8 cellular contexts compared by ENCODE assay signal in genomic region chr13:106568225-106569003, GRCh38. TPM values are rescaled to one million over a fixed set of nuclear protein-coding genes. Genes with fewer than 3 reads are reported as not detected.
DNase-seq lines count a peak whose midpoint lies in the region; ATAC-seq and TF ChIP-seq lines count a peak whose summit lies in the region.

No MANE protein-coding gene starts in this region.

- H3K4me3 ChIP-seq in prostate gland = peak overlapping the region; percentile 88

- ATAC-seq in Right ventricle myocardium inferior (peak; percentile 1), left ventricle myocardium superior (no peak), HG02973 (IDR thresholded peaks at IDR 0.05; ENCODE audit: unreplicated experiment) (peak; percentile 6)

- no peaks in the 10 kb centered on the region for H3K9me3 ChIP-seq in prostate gland

- H3K36me3 ChIP-seq in prostate gland = no peaks in the 10 kb centered on the region

- intact Hi-C loops in Right ventricle myocardium inferior (cut with DNase I) (no loop called here), left ventricle myocardium superior (cut with micrococcal nuclease) (no loop called here), prostate gland (cut with DNase I) (no loop called here)

- no peak for TF ChIP-seq CTCF in prostate gland (IDR thresholded peaks at IDR 0.05)

- 17% methylated on average over 19 of the region's 19 CpGs for whole genome bisulfite sequencing in prostate gland

- H3K27me3 ChIP-seq in prostate gland (replicated peaks; ENCODE audit: insufficient read depth) = no peaks in the 10 kb centered on the region

- H3K4me1 ChIP-seq in prostate gland (replicated peaks) = peaks cover 7% of the 10 kb centered on the region

- TF ChIP-seq POLR2A in erythroblast (IDR thresholded peaks at IDR 0.05; ENCODE audit: low read length) (peak; percentile 77), prostate gland (IDR thresholded peaks at IDR 0.05) (no peak)

- H3K27ac ChIP-seq in prostate gland = peak overlapping the region; percentile 97 to 98

- DNase-seq in Right ventricle myocardium inferior (ENCODE audit: missing footprints) (no peak), left ventricle myocardium superior (no peak), SIG-M5 treated with dmso at 0.1 percent for 504 hours (lab: John Stamatoyannopoulos, UW; ENCODE audit: unreplicated experiment) (peak; percentile 77), erythroblast (lab: John Stamatoyannopoulos, UW) (peak in 1 of 2 experiments; percentile 31), prostate gland (ENCODE audit: low spot score) (no peak), NCI-H2107 (lab: John Stamatoyannopoulos, UW) (no peak)
- DNase-seq in effector CD4-positive, alpha-beta T cell = no peak

RNA-seq across cellular contexts. Expression of gene ARGLU1, which starts 0.5 kb away (rescaled TPM):
- total RNA-seq in Right ventricle myocardium inferior = 26.0 TPM
- 32.4 TPM for total RNA-seq in left ventricle myocardium superior
- 10 to 100 TPM; 52.1 to 95.9 TPM for total RNA-seq in prostate gland

RNA-seq across cellular contexts. Expression of gene EFNB2, which starts 33.0 kb away (rescaled TPM):
- total RNA-seq in Right ventricle myocardium inferior = 9.6 TPM
- total RNA-seq in left ventricle myocardium superior = 9.2 TPM
- 10 to 100 TPM; 46.1 to 52.4 TPM for total RNA-seq in prostate gland
